ENCODE assay signal across 14 cellular contexts in the genomic region with DNA sequence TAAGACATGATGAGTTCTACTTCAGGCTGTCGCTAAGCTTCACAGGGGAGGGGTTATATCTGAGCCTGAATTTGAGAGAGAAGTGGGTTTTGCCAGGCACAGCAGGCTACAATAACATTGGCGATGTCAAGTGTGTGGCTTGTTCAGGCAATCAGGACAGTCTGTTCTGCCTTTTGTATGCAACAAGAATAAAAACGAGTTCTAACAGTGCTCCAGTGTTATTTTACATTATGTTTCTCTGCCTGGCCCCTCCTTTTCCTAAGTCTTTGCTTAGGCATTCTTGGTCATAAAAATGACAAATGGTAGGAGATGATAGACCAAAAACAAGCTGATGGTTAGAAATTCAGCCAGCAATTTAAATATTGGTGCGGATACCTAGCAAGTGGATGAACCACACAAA. TPM values are rescaled to one million over a fixed set of nuclear protein-coding genes. Genes with fewer than 3 reads are reported as not detected.
DNase-seq lines count a peak whose midpoint lies in the region; ATAC-seq, FAIRE-seq and TF ChIP-seq lines count a peak whose summit lies in the region.
"Had no signal": no experiment of that assay in that cellular context is flagged by ENCODE, and none has a peak within 500 bp of the region (broad histone marks: within the 10 kb centered on the region; RNA-seq: fewer than 3 reads in every experiment).

No MANE protein-coding gene starts in this region.

- H3K4me3 Mint-ChIP-seq in activated naive CD8-positive, alpha-beta T cell treated with anti-CD3 and anti-CD28 coated beads, Interleukin-2, amount 10 ng/mL, durations not matched to agents 7 days and 5 days: peak overlapping the region; percentile 80
- H3K4me3 Mint-ChIP-seq: mesothelial cell of epicardium had no signal

- no peak overlapping the region for H3K9ac ChIP-seq in HCT116 (ENCODE audit: low read length)
- H3K9ac ChIP-seq: KMS-11 had no signal

- H3K36me3 ChIP-seq in HCT116 (ENCODE audit: control insufficient read depth in 1 of 2, insufficient read depth in 2 of 2, low read length in 2 of 2) (no peaks in the 10 kb centered on the region), esophagus muscularis mucosa (no peaks in the 10 kb centered on the region)
- H3K36me3 ChIP-seq: uterus had no signal

- intact Hi-C loops in HCT116 (cut with micrococcal nuclease): no loop called here
- intact Hi-C loops in esophagus muscularis mucosa (cut with DNase I): no loop called here

- H3K27me3 ChIP-seq in HCT116 (ENCODE audit: insufficient read depth, low read length): no peaks in the 10 kb centered on the region
- H3K27me3 ChIP-seq in esophagus muscularis mucosa: no peaks in the 10 kb centered on the region
- H3K27me3 ChIP-seq: uterus had no signal

- TF ChIP-seq EP300 in esophagus muscularis mucosa (IDR thresholded peaks at IDR 0.05): no peak

- POLR2A ChIA-PET in HCT116 (lab: Charles Lee): no interaction called here
- POLR2A ChIA-PET in activated naive CD8-positive, alpha-beta T cell treated with anti-CD3 and anti-CD28 coated beads, Interleukin-2, amount 10 ng/mL, durations not matched to agents 7 days and 5 days (lab: Charles Lee): interaction anchor here (1.8 to 4.6 kb wide), 4 partner anchors 9 to 81 kb away, joined by 9 to 55 read pairs (median 12); a partner anchor contains a TSS

- H3K4me1 Mint-ChIP-seq in activated naive CD8-positive, alpha-beta T cell treated with anti-CD3 and anti-CD28 coated beads, Interleukin-2, amount 10 ng/mL, durations not matched to agents 7 days and 5 days: peaks cover 65% of the 10 kb centered on the region

- H2AFZ ChIP-seq in HCT116 (ENCODE audit: low read depth, low read length, poor library complexity, severe bottlenecking): no peak overlapping the region

- ATAC-seq in HCT116 (no peak), HG03442 (IDR thresholded peaks at IDR 0.05; ENCODE audit: unreplicated experiment) (no peak)
- ATAC-seq in activated naive CD8-positive, alpha-beta T cell treated with anti-CD3 and anti-CD28 coated beads, Interleukin-2, amount 10 ng/mL, durations not matched to agents 7 days and 5 days (ENCODE audit: low read depth): no peak

- no peak for TF ChIP-seq RAD21 in HCT116 (IDR thresholded peaks at IDR 0.05; ENCODE audit: low read depth)

- FAIRE-seq in urothelium cell line (lab: Jason Lieb, UNC): no peak

- H3K27me3 Mint-ChIP-seq in activated naive CD8-positive, alpha-beta T cell treated with anti-CD3 and anti-CD28 coated beads, Interleukin-2, amount 10 ng/mL, durations not matched to agents 7 days and 5 days: no peaks in the 10 kb centered on the region

- WGBS in esophagus muscularis mucosa: 91% methylated on average over 4 of the region's 4 CpGs

- BruUV-seq in HCT116 (replicated peaks; lab: Mats Ljungman, UMichigan): no TSS peak

- CTCF ChIA-PET in HCT116 (lab: Charles Lee): no interaction called here

- H3K4me1 ChIP-seq in HCT116 (ENCODE audit: control insufficient read depth in 1 of 2, insufficient read depth in 2 of 2, low read length in 2 of 2) (peaks cover 25 to 36% of the 10 kb centered on the region in 2 experiments), esophagus muscularis mucosa (peaks cover 11 to 33% (median 17%) of the 10 kb centered on the region in 4 donors)
- H3K4me1 ChIP-seq: uterus had no signal

- RAD21 ChIA-PET in HCT116 (lab: Charles Lee; ENCODE audit: low non-redundant PET in 1 of 2, low total read pairs in 2 of 2, uncharacterized antibody in 2 of 2, unreplicated experiment in 2 of 2): no interaction called here

- H3K36me3 Mint-ChIP-seq in activated naive CD8-positive, alpha-beta T cell treated with anti-CD3 and anti-CD28 coated beads, Interleukin-2, amount 10 ng/mL, durations not matched to agents 7 days and 5 days: peaks cover 32% of the 10 kb centered on the region

- H3K79me2 ChIP-seq in HCT116 (ENCODE audit: insufficient read depth, low read length): no peaks in the 10 kb centered on the region

- H3K27ac Mint-ChIP-seq in activated naive CD8-positive, alpha-beta T cell treated with anti-CD3 and anti-CD28 coated beads, Interleukin-2, amount 10 ng/mL, durations not matched to agents 7 days and 5 days: peak overlapping the region; percentile 93
- H3K27ac Mint-ChIP-seq: mesothelial cell of epicardium had no signal

- peak; percentile 91 for DNase-seq in Ammon's horn (ENCODE audit: low spot score)
- DNase-seq in HCT116 (ENCODE audit: low read depth, low spot score): no peak
- no peak for DNase-seq in activated naive CD8-positive, alpha-beta T cell treated with anti-CD3 and anti-CD28 coated beads, Interleukin-2, amount 10 ng/mL, durations not matched to agents 7 days and 5 days
- peak; percentile 75 for DNase-seq in medulla oblongata (ENCODE audit: extremely low spot score)
- no peak for DNase-seq in NCI-H2171 (lab: John Stamatoyannopoulos, UW)
- DNase-seq in esophagus muscularis mucosa (ENCODE audit: extremely low spot score): no peak
- no peak for DNase-seq in urothelium cell line (ENCODE audit: low spot score)
- DNase-seq: activated CD4-positive, alpha-beta T cell treated with anti-CD3 and anti-CD28 coated beads for 4 hours; H7; uterus had no signal

- TF ChIP-seq CTCF in HCT116 (IDR thresholded peaks at IDR 0.05 in 2 of 3, conservative IDR thresholded peaks at IDR 0.05 in 1 of 3; ENCODE audit: borderline replicate concordance in 1 of 3, insufficient read depth in 1 of 3, low read depth in 2 of 3, low read length in 2 of 3) (no peak), esophagus muscularis mucosa (IDR thresholded peaks at IDR 0.05) (no peak)

- peak overlapping the region; percentile 77 for H3K4me2 ChIP-seq in HCT116 (ENCODE audit: low read length)

- no peaks in the 10 kb centered on the region for H4K20me1 ChIP-seq in HCT116 (ENCODE audit: insufficient read depth)

- H3K27ac ChIP-seq in HCT116 (ENCODE audit: low read depth, low read length) (peak overlapping the region; percentile 54), esophagus muscularis mucosa (replicated peaks in 1 of 4) (peak overlapping the region in 2 of 4 donors; percentile 12 to 39)
- H3K27ac ChIP-seq: C4-2B had no signal

- H3K9me2 ChIP-seq in HCT116 (ENCODE audit: insufficient read depth): no peaks in the 10 kb centered on the region

- H3K9me3 ChIP-seq in HCT116 (ENCODE audit: control insufficient read depth in 1 of 2, insufficient read depth in 1 of 2, low read depth in 1 of 2, low read length in 2 of 2): peaks cover 0 to 9% of the 10 kb centered on the region in 2 experiments; a peak in 1 of 4 replicates
- H3K9me3 ChIP-seq in esophagus muscularis mucosa: no peaks in the 10 kb centered on the region
- H3K9me3 ChIP-seq: uterus had no signal

- peaks cover 8% of the 10 kb centered on the region for H3K9me3 Mint-ChIP-seq in activated naive CD8-positive, alpha-beta T cell treated with anti-CD3 and anti-CD28 coated beads, Interleukin-2, amount 10 ng/mL, durations not matched to agents 7 days and 5 days

- TF ChIP-seq POLR2A in HCT116 (IDR thresholded peaks at IDR 0.05; ENCODE audit: borderline replicate concordance, extremely low read depth, insufficient read depth, insufficient read length) (no peak), esophagus muscularis mucosa (IDR thresholded peaks at IDR 0.05; ENCODE audit: low read depth) (no peak)

- H3K4me3 ChIP-seq in HCT116 (replicated peaks in 1 of 2; ENCODE audit: low read depth in 1 of 2, low read length in 2 of 2) (no peak overlapping the region), esophagus muscularis mucosa (no peak overlapping the region)
- H3K4me3 ChIP-seq: uterus had no signal

TF ChIP-seq in HCT116, 20 proteins besides CTCF, POLR2A, EP300 and RAD21 (continues in another document):
- TF ChIP-seq, protein P1, sequence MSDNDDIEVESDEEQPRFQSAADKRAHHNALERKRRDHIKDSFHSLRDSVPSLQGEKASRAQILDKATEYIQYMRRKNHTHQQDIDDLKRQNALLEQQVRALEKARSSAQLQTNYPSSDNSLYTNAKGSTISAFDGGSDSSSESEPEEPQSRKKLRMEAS (IDR thresholded peaks at IDR 0.05): no peak
- TF ChIP-seq CEBPB (IDR thresholded peaks at IDR 0.05; ENCODE audit: low read depth): no peak
- no peak for TF ChIP-seq FOSL1 (IDR thresholded peaks at IDR 0.05; ENCODE audit: low read depth)
- TF ChIP-seq ZFX (IDR thresholded peaks at IDR 0.05): no peak
- TF ChIP-seq, protein P2, sequence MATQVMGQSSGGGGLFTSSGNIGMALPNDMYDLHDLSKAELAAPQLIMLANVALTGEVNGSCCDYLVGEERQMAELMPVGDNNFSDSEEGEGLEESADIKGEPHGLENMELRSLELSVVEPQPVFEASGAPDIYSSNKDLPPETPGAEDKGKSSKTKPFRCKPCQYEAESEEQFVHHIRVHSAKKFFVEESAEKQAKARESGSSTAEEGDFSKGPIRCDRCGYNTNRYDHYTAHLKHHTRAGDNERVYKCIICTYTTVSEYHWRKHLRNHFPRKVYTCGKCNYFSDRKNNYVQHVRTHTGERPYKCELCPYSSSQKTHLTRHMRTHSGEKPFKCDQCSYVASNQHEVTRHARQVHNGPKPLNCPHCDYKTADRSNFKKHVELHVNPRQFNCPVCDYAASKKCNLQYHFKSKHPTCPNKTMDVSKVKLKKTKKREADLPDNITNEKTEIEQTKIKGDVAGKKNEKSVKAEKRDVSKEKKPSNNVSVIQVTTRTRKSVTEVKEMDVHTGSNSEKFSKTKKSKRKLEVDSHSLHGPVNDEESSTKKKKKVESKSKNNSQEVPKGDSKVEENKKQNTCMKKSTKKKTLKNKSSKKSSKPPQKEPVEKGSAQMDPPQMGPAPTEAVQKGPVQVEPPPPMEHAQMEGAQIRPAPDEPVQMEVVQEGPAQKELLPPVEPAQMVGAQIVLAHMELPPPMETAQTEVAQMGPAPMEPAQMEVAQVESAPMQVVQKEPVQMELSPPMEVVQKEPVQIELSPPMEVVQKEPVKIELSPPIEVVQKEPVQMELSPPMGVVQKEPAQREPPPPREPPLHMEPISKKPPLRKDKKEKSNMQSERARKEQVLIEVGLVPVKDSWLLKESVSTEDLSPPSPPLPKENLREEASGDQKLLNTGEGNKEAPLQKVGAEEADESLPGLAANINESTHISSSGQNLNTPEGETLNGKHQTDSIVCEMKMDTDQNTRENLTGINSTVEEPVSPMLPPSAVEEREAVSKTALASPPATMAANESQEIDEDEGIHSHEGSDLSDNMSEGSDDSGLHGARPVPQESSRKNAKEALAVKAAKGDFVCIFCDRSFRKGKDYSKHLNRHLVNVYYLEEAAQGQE (IDR thresholded peaks at IDR 0.05; ENCODE audit: low read depth): no peak
- TF ChIP-seq ELF1 (IDR thresholded peaks at IDR 0.05; ENCODE audit: borderline replicate concordance, low read depth): no peak
- TF ChIP-seq SIN3A (IDR thresholded peaks at IDR 0.05; ENCODE audit: low read depth): no peak
- TF ChIP-seq EZH2 (IDR thresholded peaks at IDR 0.05): no peak

RNA-seq across cellular contexts. Expression of a gene that starts 26.8 kb away (rescaled TPM):
- total RNA-seq in HCT116 (2021; ENCODE audit: unreplicated experiment) (5.9 TPM), esophagus muscularis mucosa (10 to 100 TPM; 11.1 to 32.5 (median 14.2) TPM)
- polyA plus RNA-seq in HCT116 (2012): 1.9 and 3.0 TPM in 2 replicates
- 10 to 100 TPM; 25.7 to 26.4 TPM for total RNA-seq in activated naive CD8-positive, alpha-beta T cell treated with anti-CD3 and anti-CD28 coated beads, Interleukin-2, amount 10 ng/mL, durations not matched to agents 7 days and 5 days

RNA-seq across cellular contexts. Expression of a gene that starts 31.4 kb away (rescaled TPM):
- total RNA-seq in HCT116 (2021; ENCODE audit: unreplicated experiment) (12.4 TPM), esophagus muscularis mucosa (10 to 100 TPM in 2 of 4 donors, 1 to 10 TPM in 2; 7.5 to 21.2 (median 10.2) TPM)
- 8.9 TPM in 2 replicates for polyA plus RNA-seq in HCT116 (2012)
- total RNA-seq in activated naive CD8-positive, alpha-beta T cell treated with anti-CD3 and anti-CD28 coated beads, Interleukin-2, amount 10 ng/mL, durations not matched to agents 7 days and 5 days: 1 to 10 TPM; 4.2 to 5.1 TPM

Comparison
In these comparisons a context has a peak if more than half of its experiments do, and no peak if none do; other contexts are left out.
1. DNase-seq: peak in Ammon's horn (single experiment) and medulla oblongata (single experiment); none in HCT116 (single experiment), activated naive CD8-positive, alpha-beta T cell treated with anti-CD3 and anti-CD28 coated beads, Interleukin-2, amount 10 ng/mL, durations not matched to agents 7 days and 5 days (single experiment), NCI-H2171 (single experiment), esophagus muscularis mucosa (single experiment) and urothelium cell line (single experiment).